In the genomic region with DNA sequence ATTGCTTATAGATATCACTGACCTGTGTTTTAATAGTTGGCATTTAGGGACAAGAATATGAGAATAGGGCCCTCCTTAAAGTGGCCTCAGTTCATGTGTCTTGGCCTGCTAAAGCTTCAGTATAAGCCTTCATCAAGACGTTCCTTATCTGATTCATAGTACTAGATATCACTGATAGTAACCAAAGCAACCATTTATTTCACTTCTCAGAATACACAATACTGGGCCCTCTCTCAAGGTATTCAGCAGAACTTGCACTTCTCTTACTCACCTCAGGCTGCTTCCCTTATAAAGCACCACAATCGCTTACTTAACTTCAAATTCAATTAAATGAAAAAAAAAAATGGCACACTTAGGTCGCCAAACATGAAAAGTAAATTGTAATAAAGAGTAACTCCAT, we compare ENCODE assay signal across 13 cellular contexts.
"Had no signal": no experiment of that assay in that cellular context is flagged by ENCODE, and none has a peak within 500 bp of the region (broad histone marks: within the 10 kb centered on the region; RNA-seq: fewer than 3 reads in every experiment).

No MANE protein-coding gene starts in this region.

- H3K36me3 Mint-ChIP-seq: immature natural killer cell; naive thymus-derived CD4-positive, alpha-beta T cell; stimulated activated effector memory CD8-positive, alpha-beta T cell treated with anti-CD3 and anti-CD28 coated beads, Interleukin-12 subunit alpha, Interleukin-12 subunit beta, amount 100 ng/mL, for 72 hours had no signal

- H3K27me3 ChIP-seq: breast epithelium, right atrium auricular region, tibial artery had no signal

- H3K4me3 Mint-ChIP-seq: activated CD8-positive, alpha-beta T cell treated with anti-CD3 and anti-CD28 coated beads for 36 hours; immature natural killer cell; naive thymus-derived CD4-positive, alpha-beta T cell; stimulated activated effector memory CD8-positive, alpha-beta T cell treated with anti-CD3 and anti-CD28 coated beads, Interleukin-12 subunit alpha, Interleukin-12 subunit beta, amount 100 ng/mL, for 72 hours had no signal

- H3K4me1 ChIP-seq: breast epithelium, right atrium auricular region, tibial artery had no signal

- H3K27ac Mint-ChIP-seq: activated CD8-positive, alpha-beta T cell treated with anti-CD3 and anti-CD28 coated beads for 36 hours; immature natural killer cell; naive thymus-derived CD4-positive, alpha-beta T cell; stimulated activated effector memory CD8-positive, alpha-beta T cell treated with anti-CD3 and anti-CD28 coated beads, Interleukin-12 subunit alpha, Interleukin-12 subunit beta, amount 100 ng/mL, for 72 hours had no signal

- H3K27ac ChIP-seq: breast epithelium, right atrium auricular region, tibial artery, VCaP had no signal

- H3K27me3 Mint-ChIP-seq: activated CD8-positive, alpha-beta T cell treated with anti-CD3 and anti-CD28 coated beads for 36 hours; naive thymus-derived CD4-positive, alpha-beta T cell had no signal

- H3K4me3 ChIP-seq: breast epithelium, lung, right atrium auricular region, tibial artery had no signal

- H3K4me1 Mint-ChIP-seq: immature natural killer cell; naive thymus-derived CD4-positive, alpha-beta T cell; stimulated activated effector memory CD8-positive, alpha-beta T cell treated with anti-CD3 and anti-CD28 coated beads, Interleukin-12 subunit alpha, Interleukin-12 subunit beta, amount 100 ng/mL, for 72 hours had no signal

- H3K36me3 ChIP-seq: breast epithelium, right atrium auricular region, tibial artery had no signal

- DNase-seq: activated CD4-positive, alpha-beta T cell treated with anti-CD3 and anti-CD28 coated beads for 4 hours; activated CD8-positive, alpha-beta memory T cell treated with anti-CD3 and anti-CD28 coated beads, Interleukin-2, amount 50 U/mL, for 4 hours; aorta; dermis blood vessel endothelial cell; immature natural killer cell; naive thymus-derived CD4-positive, alpha-beta T cell; tibial artery had no signal

- H3K9me3 ChIP-seq: breast epithelium, right atrium auricular region, tibial artery had no signal

- ATAC-seq: activated CD8-positive, alpha-beta T cell treated with anti-CD3 and anti-CD28 coated beads for 36 hours; naive thymus-derived CD4-positive, alpha-beta T cell; stimulated activated effector memory CD8-positive, alpha-beta T cell treated with anti-CD3 and anti-CD28 coated beads, Interleukin-12 subunit alpha, Interleukin-12 subunit beta, amount 100 ng/mL, for 72 hours had no signal
